In genomic region chr7:4809091-4809591, GRCh38 we compare ENCODE assay signal across 1 cellular context.
TF ChIP-seq lines count a peak whose summit lies in the region.

No MANE protein-coding gene starts in this region.

TF ChIP-seq in GM12878, 131 proteins besides CTCF, POLR2A, EP300 and RAD21:
- TF ChIP-seq HDGF (IDR thresholded peaks at IDR 0.05) (no peak), CHD4 (IDR thresholded peaks at IDR 0.05) (no peak), KAT2A (conservative IDR thresholded peaks at IDR 0.05; ENCODE audit: control insufficient read depth, low read depth, low read length) (no peak), NRF1 (conservative IDR thresholded peaks at IDR 0.05; ENCODE audit: low read depth, low read length) (no peak)
